In genomic region chr14:55848964-55849363, GRCh38 we compare ENCODE assay signal across 23 cellular contexts.
DNase-seq lines count a peak whose midpoint lies in the region; ATAC-seq, FAIRE-seq and TF ChIP-seq lines count a peak whose summit lies in the region.
"Had no signal": no experiment of that assay in that cellular context is flagged by ENCODE, and none has a peak within 500 bp of the region (broad histone marks: within the 10 kb centered on the region; RNA-seq: fewer than 3 reads in every experiment).

No MANE protein-coding gene starts in this region.

- H3K27me3 Mint-ChIP-seq in activated CD4-positive, alpha-beta T cell treated with anti-CD3 and anti-CD28 coated beads, Interleukin-2, amount 10 ng/mL, durations not matched to agents 24 days and 14 days = peaks cover 7% of the 10 kb centered on the region
- H3K27me3 Mint-ChIP-seq: B cell; CD4-positive, CD25-positive, alpha-beta regulatory T cell had no signal

- POLR2A ChIA-PET in GM12878 (lab: Charles Lee) = no interaction called here

- intact Hi-C loops in GM12878 (cut with micrococcal nuclease; ENCODE audit: unreplicated experiment) = no loop called here
- intact Hi-C loops in activated CD4-positive, alpha-beta T cell treated with anti-CD3 and anti-CD28 coated beads, Interleukin-2, amount 10 ng/mL, durations not matched to agents 24 days and 14 days (cut with micrococcal nuclease) = no loop called here

- no peaks in the 10 kb centered on the region for H3K79me2 ChIP-seq in GM12878 (ENCODE audit: control insufficient read depth, insufficient read depth, low read length)

- no peaks in the 10 kb centered on the region for H3K9me3 ChIP-seq in GM12878 (replicated peaks; ENCODE audit: control insufficient read depth, insufficient read depth, low read length)
- H3K9me3 ChIP-seq: HAP-1 had no signal

- no peaks in the 10 kb centered on the region for H3K4me1 ChIP-seq in GM12878 (ENCODE audit: control insufficient read depth, insufficient read depth, low read length)

- no peaks in the 10 kb centered on the region for H3K36me3 ChIP-seq in GM12878 (ENCODE audit: control insufficient read depth in 2 of 2, insufficient read depth in 2 of 2, low read length in 1 of 2)
- H3K36me3 ChIP-seq: BLaER1, HAP-1 had no signal

- no peak overlapping the region for H3K4me2 ChIP-seq in GM12878 (ENCODE audit: control insufficient read depth, insufficient read depth)
- H3K4me2 ChIP-seq: BLaER1 had no signal

- H3K9me3 Mint-ChIP-seq in activated CD4-positive, alpha-beta T cell treated with anti-CD3 and anti-CD28 coated beads, Interleukin-2, amount 10 ng/mL, durations not matched to agents 24 days and 14 days = no peaks in the 10 kb centered on the region
- H3K9me3 Mint-ChIP-seq: CD4-positive, CD25-positive, alpha-beta regulatory T cell; CD8-positive, alpha-beta T cell; HFFc6 had no signal

- no peak overlapping the region for H3K27ac Mint-ChIP-seq in activated CD4-positive, alpha-beta T cell treated with anti-CD3 and anti-CD28 coated beads, Interleukin-2, amount 10 ng/mL, durations not matched to agents 24 days and 14 days
- H3K27ac Mint-ChIP-seq: B cell; CD4-positive, CD25-positive, alpha-beta regulatory T cell; CD8-positive, alpha-beta T cell; HFFc6 had no signal

- no peak overlapping the region for H3K9ac ChIP-seq in GM12878 (ENCODE audit: control insufficient read depth, insufficient read depth, low read length)
- H3K9ac ChIP-seq: BLaER1 had no signal

- no peak for FAIRE-seq in GM12878 (lab: Jason Lieb, UNC)
- FAIRE-seq: A204.1, D721Med, GM12891, GM18507, H54 had no signal

- no peak overlapping the region for H3K4me3 Mint-ChIP-seq in activated CD4-positive, alpha-beta T cell treated with anti-CD3 and anti-CD28 coated beads, Interleukin-2, amount 10 ng/mL, durations not matched to agents 24 days and 14 days
- H3K4me3 Mint-ChIP-seq: B cell; CD4-positive, CD25-positive, alpha-beta regulatory T cell; CD8-positive, alpha-beta T cell; HFFc6 had no signal

- no peaks in the 10 kb centered on the region for H3K4me1 Mint-ChIP-seq in activated CD4-positive, alpha-beta T cell treated with anti-CD3 and anti-CD28 coated beads, Interleukin-2, amount 10 ng/mL, durations not matched to agents 24 days and 14 days
- H3K4me1 Mint-ChIP-seq: B cell; CD4-positive, CD25-positive, alpha-beta regulatory T cell had no signal

- TF ChIP-seq CTCF in GM12878 (IDR thresholded peaks at IDR 0.05 in 2 of 3, conservative IDR thresholded peaks at IDR 0.05 in 1 of 3; ENCODE audit: control insufficient read depth in 2 of 3, extremely low read depth in 1 of 3, insufficient read depth in 1 of 3, low read depth in 3 of 3, low read length in 3 of 3) = no peak

- H3K4me3 ChIP-seq in GM12878 = no peak overlapping the region
- H3K4me3 ChIP-seq: BLaER1, HAP-1 had no signal

- no peak for TF ChIP-seq POLR2A in GM12878 (IDR thresholded peaks at IDR 0.05; ENCODE audit: low read depth, low read length)

- no peak overlapping the region for H2AFZ ChIP-seq in GM12878 (ENCODE audit: control insufficient read depth, low read depth, low read length)

- no peak overlapping the region for H3K27ac ChIP-seq in GM12878 (ENCODE audit: control insufficient read depth, insufficient read depth)
- H3K27ac ChIP-seq: BLaER1, C4-2B had no signal

- TF ChIP-seq RAD21 in GM12878 (IDR thresholded peaks at IDR 0.05; ENCODE audit: insufficient read depth, low read depth, low read length) = no peak

- BruUV-seq in GM12878 (replicated peaks; lab: Mats Ljungman, UMichigan) = no TSS peak

- RAD21 ChIA-PET in GM12878 (lab: Charles Lee; ENCODE audit: unreplicated experiment) = no interaction called here

- CTCF ChIA-PET in GM12878 (lab: Yijun Ruan, JAX) = no interaction called here

- peak; percentile 70 for ATAC-seq in HG02610 (IDR thresholded peaks at IDR 0.05; ENCODE audit: unreplicated experiment)
- ATAC-seq in GM12878 = peak; percentile 69
- no peak for ATAC-seq in GM19023 (IDR thresholded peaks at IDR 0.05; ENCODE audit: unreplicated experiment)
- no peak for ATAC-seq in HG03439 (IDR thresholded peaks at IDR 0.05; ENCODE audit: unreplicated experiment)
- ATAC-seq: CD8-positive, alpha-beta T cell had no signal

- DNase-seq in RPMI7951 (ENCODE audit: low read depth) (peak; percentile 1), GM12878 (ENCODE audit: low read depth, low spot score) (no peak)
- DNase-seq in activated CD4-positive, alpha-beta T cell treated with anti-CD3 and anti-CD28 coated beads, Interleukin-2, amount 10 ng/mL, durations not matched to agents 24 days and 14 days = no peak
- DNase-seq: CD4-positive, CD25-positive, alpha-beta regulatory T cell; CD8-positive, alpha-beta T cell; DMS 273 treated with DMSO at 0.1 percent for 48 hours; DMS79; EL; GDM1; GOT3; HFFc6 had no signal

- SMC1A ChIA-PET in GM12878 (lab: Charles Lee; ENCODE audit: uncharacterized antibody, unreplicated experiment) = interaction anchor here (1.0 kb wide), 1 partner anchor 84 kb away, joined by 3 read pairs; no protein-coding TSS in a partner anchor

- in situ Hi-C loops in GM12878 (cut with MboI) = no loop called here

- no peaks in the 10 kb centered on the region for H3K36me3 Mint-ChIP-seq in activated CD4-positive, alpha-beta T cell treated with anti-CD3 and anti-CD28 coated beads, Interleukin-2, amount 10 ng/mL, durations not matched to agents 24 days and 14 days (ENCODE audit: low read depth)
- H3K36me3 Mint-ChIP-seq: CD4-positive, CD25-positive, alpha-beta regulatory T cell; CD8-positive, alpha-beta T cell had no signal

- H3K27me3 ChIP-seq in GM12878 (replicated peaks in 1 of 2; ENCODE audit: control insufficient read depth in 2 of 2, insufficient read depth in 2 of 2, low read length in 1 of 2) = no peaks in the 10 kb centered on the region
- H3K27me3 ChIP-seq: BLaER1 had no signal

- TF ChIP-seq EP300 in GM12878 (IDR thresholded peaks at IDR 0.05; ENCODE audit: borderline replicate concordance in 1 of 2, control insufficient read depth in 1 of 2, low read depth in 2 of 2, low read length in 2 of 2) = no peak

- H4K20me1 ChIP-seq in GM12878 (ENCODE audit: control insufficient read depth, insufficient read depth) = no peaks in the 10 kb centered on the region
- H4K20me1 ChIP-seq: BLaER1 had no signal

TF ChIP-seq in GM12878, 131 proteins besides CTCF, POLR2A, EP300 and RAD21:
- TF ChIP-seq ZNF207 (IDR thresholded peaks at IDR 0.05; ENCODE audit: borderline replicate concordance) = no peak
- TF ChIP-seq JUNB (IDR thresholded peaks at IDR 0.05) = peak; percentile 14; the same call in 1 of the 2 replicates

Comparison
In these comparisons a context has a peak if more than half of its experiments do, and no peak if none do; other contexts are left out.
1. ATAC-seq: peak in HG02610 (single experiment) and GM12878 (single experiment); none in GM19023 (single experiment) and HG03439 (single experiment).